8 cellular contexts compared by ENCODE assay signal in genomic region chr19:32339988-32340874, GRCh38. TPM values are rescaled to one million over a fixed set of nuclear protein-coding genes. Genes with fewer than 3 reads are reported as not detected.
DNase-seq lines count a peak whose midpoint lies in the region; ATAC-seq and TF ChIP-seq lines count a peak whose summit lies in the region.

No MANE protein-coding gene starts in this region.

- TF ChIP-seq CTCF in body of pancreas (IDR thresholded peaks at IDR 0.05), result peak; percentile 44 to 72 (median 69)

- peak; percentile 44 for DNase-seq in activated gamma-delta T cell treated with Interleukin-2 at 50 U/mL for 16 hours
- no peak for DNase-seq in activated gamma-delta T cell (lab: John Stamatoyannopoulos, UW)
- DNase-seq in KG1 (lab: John Stamatoyannopoulos, UW), result peak; percentile 10
- peak in 3 of 5 experiments; percentile 23 to 30 (median 28) for DNase-seq in T-helper 2 cell
- peak; percentile 70 to 83 (median 74) for DNase-seq in body of pancreas
- DNase-seq in islet precursor cell, result peak; percentile 78
- DNase-seq in stimulated activated CD4-positive, alpha-beta T cell treated with anti-CD3 and anti-CD28 coated beads, Interleukin-1b, Interleukin-23, amount 100 ng/mL, for 4 hours (ENCODE audit: low read depth in 2 of 2), result peak; percentile 36 to 37
- no peak for DNase-seq in GOT3 (lab: John Stamatoyannopoulos, UW)

- no peak for TF ChIP-seq POLR2A in body of pancreas (IDR thresholded peaks at IDR 0.05)

- WGBS in body of pancreas, 2 donors, result 52 to 59% methylated on average over 16 to 18 of the region's 18 CpGs

- no peak overlapping the region for H3K4me3 ChIP-seq in body of pancreas

- intact Hi-C loops in body of pancreas (cut with DNase I), result loop anchor here (5.0 to 10.0 kb wide), 2 partner anchors 62 to 225 kb away; no protein-coding TSS in a partner anchor

- H3K36me3 ChIP-seq in body of pancreas (replicated peaks in 1 of 2; ENCODE audit: insufficient read depth in 1 of 2, low read depth in 2 of 2), result no peaks in the 10 kb centered on the region

- H3K4me1 ChIP-seq in body of pancreas, result peaks cover 3% of the 10 kb centered on the region

- no peaks in the 10 kb centered on the region for H3K27me3 ChIP-seq in body of pancreas

- no peaks in the 10 kb centered on the region for H3K9me3 ChIP-seq in body of pancreas

- peak; percentile 91 for ATAC-seq in body of pancreas

- no peak overlapping the region for H3K27ac ChIP-seq in body of pancreas

RNA-seq across cellular contexts. Expression of gene ZNF507, which starts 5.2 kb away (rescaled TPM):
- 10 to 100 TPM; 14.2 to 19.7 TPM for total RNA-seq in body of pancreas

Comparison
In these comparisons a context has a peak if more than half of its experiments do, and no peak if none do; other contexts are left out.
1. DNase-seq: peak in activated gamma-delta T cell treated with Interleukin-2 at 50 U/mL for 16 hours (single experiment), KG1 (single experiment), T-helper 2 cell (3 of 5), body of pancreas (4 of 4), islet precursor cell (single experiment) and stimulated activated CD4-positive, alpha-beta T cell treated with anti-CD3 and anti-CD28 coated beads, Interleukin-1b, Interleukin-23, amount 100 ng/mL, for 4 hours (2 of 2); none in activated gamma-delta T cell (single experiment) and GOT3 (single experiment).